9 cellular contexts compared by ENCODE assay signal in the genomic region with DNA sequence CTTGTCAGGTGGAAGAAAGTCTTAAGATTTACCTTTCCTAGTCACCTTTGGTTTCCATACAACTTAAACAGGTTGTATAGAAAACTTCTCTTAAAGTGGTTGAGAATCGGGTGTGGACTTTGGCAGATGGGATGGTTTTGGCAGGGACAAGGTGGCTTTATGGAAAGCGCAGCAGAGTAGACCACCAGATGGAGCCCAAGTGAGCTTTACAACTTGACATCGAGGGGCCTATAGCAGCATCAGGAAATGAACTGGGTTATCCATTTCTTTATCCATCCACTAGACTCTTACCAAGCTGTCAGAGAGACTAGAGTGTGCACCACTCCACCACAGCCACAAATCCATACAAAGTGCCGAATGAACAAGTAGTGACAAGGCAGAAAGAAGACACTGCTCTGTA.
DNase-seq lines count a peak whose midpoint lies in the region; ATAC-seq and TF ChIP-seq lines count a peak whose summit lies in the region.
"Had no signal": no experiment of that assay in that cellular context is flagged by ENCODE, and none has a peak within 500 bp of the region (broad histone marks: within the 10 kb centered on the region; RNA-seq: fewer than 3 reads in every experiment).

No MANE protein-coding gene starts in this region.

- H3K4me3 Mint-ChIP-seq in CD4-positive, alpha-beta T cell: peak overlapping the region; percentile 45
- H3K4me3 Mint-ChIP-seq in T-helper 17 cell: peak overlapping the region; percentile 37

- H3K36me3 Mint-ChIP-seq in CD4-positive, alpha-beta T cell (ENCODE audit: low read depth): no peaks in the 10 kb centered on the region
- no peaks in the 10 kb centered on the region for H3K36me3 Mint-ChIP-seq in T-helper 17 cell (ENCODE audit: low read depth)
- H3K36me3 Mint-ChIP-seq: IgD-negative memory B cell had no signal

- H3K9me3 Mint-ChIP-seq in CD4-positive, alpha-beta T cell: no peaks in the 10 kb centered on the region
- H3K9me3 Mint-ChIP-seq: IgD-negative memory B cell had no signal

- peak; percentile 86 for TF ChIP-seq CTCF in CD4-positive, alpha-beta T cell (IDR thresholded peaks at IDR 0.05)
- peak; percentile 79 for TF ChIP-seq CTCF in choroid plexus epithelial cell (conservative IDR thresholded peaks at IDR 0.05; ENCODE audit: low read depth, low read length)
- TF ChIP-seq CTCF in tibial nerve (IDR thresholded peaks at IDR 0.05): peak; percentile 34 to 65 (median 43)

- peak overlapping the region; percentile 6 for H3K27ac Mint-ChIP-seq in CD4-positive, alpha-beta T cell
- H3K27ac Mint-ChIP-seq in T-helper 17 cell: peak overlapping the region; percentile 69
- H3K27ac Mint-ChIP-seq: IgD-negative memory B cell had no signal

- no peak overlapping the region for H3K27ac ChIP-seq in CD4-positive, alpha-beta T cell (ENCODE audit: low read depth, low read length)
- H3K27ac ChIP-seq in KOPT-K1 (ENCODE audit: low read depth, low read length, poor library complexity, severe bottlenecking): peak overlapping the region; percentile 41
- no peak overlapping the region for H3K27ac ChIP-seq in tibial nerve

- H3K27me3 ChIP-seq in CD4-positive, alpha-beta T cell (ENCODE audit: control insufficient read depth, insufficient read depth, low read length): no peaks in the 10 kb centered on the region
- H3K27me3 ChIP-seq in tibial nerve: no peaks in the 10 kb centered on the region

- peak; percentile 91 for ATAC-seq in CD4-positive, alpha-beta T cell (ENCODE audit: poor library complexity)
- peak; percentile 80 for ATAC-seq in GM18909 (IDR thresholded peaks at IDR 0.05; ENCODE audit: poor library complexity, unreplicated experiment)
- ATAC-seq in T-helper 17 cell: peak; percentile 76
- no peak for ATAC-seq in GM18520 (IDR thresholded peaks at IDR 0.05; ENCODE audit: unreplicated experiment)

- H3K4me1 Mint-ChIP-seq in CD4-positive, alpha-beta T cell (ENCODE audit: low read depth): peaks cover 63% of the 10 kb centered on the region
- peaks cover 35% of the 10 kb centered on the region for H3K4me1 Mint-ChIP-seq in T-helper 17 cell

- TF ChIP-seq POLR2A in tibial nerve (IDR thresholded peaks at IDR 0.05): no peak

- POLR2A ChIA-PET in CD4-positive, alpha-beta T cell (lab: Charles Lee): interaction anchor here (0.6 to 4.5 kb wide), 26 partner anchors 10 to 289 kb away, joined by 3 to 55 read pairs (median 3); partner anchors contain the start of gene MBNL1

- CTCF ChIA-PET in CD4-positive, alpha-beta T cell (lab: Charles Lee): interaction anchor here (0.5 to 2.3 kb wide), 32 partner anchors 9 to 289 kb away, joined by 3 to 17 read pairs (median 4); partner anchors contain the start of gene MBNL1

- peaks cover 0 to 5% (median 0%) of the 10 kb centered on the region in 4 donors for H3K4me1 ChIP-seq in tibial nerve

- intact Hi-C loops in CD4-positive, alpha-beta T cell (cut with DNase I, micrococcal nuclease): loop anchor here (1.0 to 5.0 kb wide), 4 partner anchors 84 to 289 kb away; partner anchors contain the start of gene MBNL1 (in 1 of the 2)

- WGBS in tibial nerve, 2 donors: 57 to 62% methylated on average over 4 of the region's 4 CpGs

- no peaks in the 10 kb centered on the region for H3K27me3 Mint-ChIP-seq in CD4-positive, alpha-beta T cell
- H3K27me3 Mint-ChIP-seq in T-helper 17 cell: no peaks in the 10 kb centered on the region
- H3K27me3 Mint-ChIP-seq: IgD-negative memory B cell had no signal

- no peak for TF ChIP-seq EP300 in tibial nerve (IDR thresholded peaks at IDR 0.05)

- no peaks in the 10 kb centered on the region for H3K9me3 ChIP-seq in CD4-positive, alpha-beta T cell (ENCODE audit: control insufficient read depth, low read length)
- H3K9me3 ChIP-seq in KOPT-K1 (ENCODE audit: insufficient read depth, low read length, poor library complexity, severe bottlenecking) (no peaks in the 10 kb centered on the region), T-helper 17 cell (ENCODE audit: control insufficient read depth, low read length, poor library complexity, severe bottlenecking) (no peaks in the 10 kb centered on the region), tibial nerve (no peaks in the 10 kb centered on the region)

- H3K4me3 ChIP-seq in choroid plexus epithelial cell (ENCODE audit: low read depth, low read length) (no peak overlapping the region), tibial nerve (no peak overlapping the region)

- peak in 9 of 10 experiments; percentile 31 to 51 (median 37) for DNase-seq in CD4-positive, alpha-beta T cell
- DNase-seq in T-helper 17 cell: peak in 2 of 3 donors; percentile 16 to 32
- DNase-seq in choroid plexus epithelial cell (ENCODE audit: low read depth): peak; percentile 73
- DNase-seq in midbrain (lab: John Stamatoyannopoulos, UW): peak; percentile 51
- DNase-seq in tibial nerve (ENCODE audit: low spot score in 2 of 2): peak in 1 of 2 donors; percentile 33

- H3K36me3 ChIP-seq in KOPT-K1 (ENCODE audit: insufficient read depth, low read length): no peaks in the 10 kb centered on the region
- H3K36me3 ChIP-seq in tibial nerve: no peaks in the 10 kb centered on the region
